In the genomic region with DNA sequence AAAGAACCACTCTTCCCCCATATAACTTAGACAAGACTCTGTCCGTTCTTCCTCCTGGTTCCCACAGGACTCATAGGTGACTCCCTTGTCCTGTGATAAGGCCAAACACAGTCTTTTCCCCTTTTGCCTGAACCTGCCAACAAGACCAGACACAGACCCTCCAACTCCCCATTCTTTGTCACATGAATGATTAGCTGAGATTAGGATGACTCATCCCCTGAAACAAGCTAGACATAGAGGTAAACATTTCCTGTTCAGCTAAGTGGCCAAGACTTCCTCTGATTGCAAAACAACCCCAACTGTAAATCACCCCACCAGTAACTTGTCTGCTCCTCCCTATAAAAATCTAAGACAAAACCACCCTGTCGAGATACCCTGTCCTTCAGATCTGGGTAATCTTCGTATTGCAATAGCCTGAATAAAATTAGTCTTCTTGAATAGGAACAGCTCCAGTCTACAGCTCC, we compare ENCODE assay signal across 13 cellular contexts. TPM values are rescaled to one million over a fixed set of nuclear protein-coding genes. Genes with fewer than 3 reads are reported as not detected.
A peak's percentile ranks its signal among the peaks of the same experiment; 100 is the strongest.
DNase-seq lines count a peak whose midpoint lies in the region; ATAC-seq, FAIRE-seq and TF ChIP-seq lines count a peak whose summit lies in the region.
"Had no signal": no experiment of that assay in that cellular context is flagged by ENCODE, and none has a peak within 500 bp of the region (broad histone marks: within the 10 kb centered on the region; RNA-seq: fewer than 3 reads in every experiment).

No MANE protein-coding gene starts in this region.

- POLR2A ChIA-PET in A549 (lab: Yijun Ruan, JAX): interaction anchor here (0.7 kb wide), 1 partner anchor 11 kb away, joined by 3 read pairs; no protein-coding TSS in a partner anchor

- no peak overlapping the region for H3K9ac ChIP-seq in colonic mucosa (ENCODE audit: low read depth in 2 of 2, low read length in 2 of 2)

- H3K9me3 ChIP-seq in A549 (no peaks in the 10 kb centered on the region), colonic mucosa (no peaks in the 10 kb centered on the region), heart right ventricle (peaks cover 0 to 19% (median 0%) of the 10 kb centered on the region in 11 donors)

- CTCF ChIA-PET in A549 (lab: Yijun Ruan, JAX): no interaction called here

- ATAC-seq in A549: no peak
- no peak for ATAC-seq in heart right ventricle

- FAIRE-seq in A549 (lab: Jason Lieb, UNC): no peak
- FAIRE-seq: islet of Langerhans had no signal

- no peaks in the 10 kb centered on the region for H3K36me3 ChIP-seq in colonic mucosa
- H3K36me3 ChIP-seq in heart right ventricle: no peaks in the 10 kb centered on the region

- H3K27me3 ChIP-seq in colonic mucosa: no peaks in the 10 kb centered on the region
- no peaks in the 10 kb centered on the region for H3K27me3 ChIP-seq in heart right ventricle

- TF ChIP-seq CTCF in A549 (IDR thresholded peaks at IDR 0.05) (no peak), GM12865 (IDR thresholded peaks at IDR 0.05; ENCODE audit: insufficient read depth, low read depth, low read length, missing control alignments) (no peak), colonic mucosa (IDR thresholded peaks at IDR 0.05) (no peak), heart right ventricle (IDR thresholded peaks at IDR 0.05) (no peak)

- DNase-seq in A549 (ENCODE audit: low read depth in 1 of 2, low spot score in 1 of 2) (peak in 1 of 2 experiments; percentile 21), GM12865 (ENCODE audit: low read depth) (peak; percentile 22), NOMO-1 treated with dmso at 0.1 percent for 144 hours (lab: John Stamatoyannopoulos, UW; ENCODE audit: unreplicated experiment) (peak; percentile 90), epithelial cell of prostate (ENCODE audit: low read depth, low spot score) (peak; percentile 92), NCI-H446 (lab: John Stamatoyannopoulos, UW) (no peak), colonic mucosa (no peak), NCI-H2171 treated with DMSO at 0.1 percent for 48 hours (lab: John Stamatoyannopoulos, UW) (no peak), heart right ventricle (no peak)
- DNase-seq: amygdala; CD8-positive, alpha-beta memory T cell; NCI-H1694 treated with DMSO at 0.1 percent for 48 hours; stimulated activated CD4-positive, alpha-beta T cell treated with anti-CD3 and anti-CD28 coated beads, Interleukin-1b, Interleukin-23, amount 100 ng/mL, for 48 hours had no signal

- no peak for TF ChIP-seq EP300 in A549 (IDR thresholded peaks at IDR 0.05)

- WGBS in A549 (ENCODE audit: missing lambda C conversion rate): 7% methylated on average over 3 of the region's 3 CpGs
- WGBS in heart right ventricle, 2 donors: 54 to 58% methylated on average over 3 of the region's 3 CpGs

- intact Hi-C loops in colonic mucosa (cut with DNase I): no loop called here
- intact Hi-C loops in heart right ventricle (cut with DNase I): no loop called here

- no peak for TF ChIP-seq POLR2A in A549 (IDR thresholded peaks at IDR 0.05; ENCODE audit: low read length)

- H3K4me1 ChIP-seq in A549 (no peaks in the 10 kb centered on the region), colonic mucosa (no peaks in the 10 kb centered on the region), heart right ventricle (no peaks in the 10 kb centered on the region)

- no peak overlapping the region for H3K4me2 ChIP-seq in A549

- H3K27ac ChIP-seq in A549: no peak overlapping the region
- peak overlapping the region; percentile 64 for H3K27ac ChIP-seq in epithelial cell of prostate
- H3K27ac ChIP-seq in colonic mucosa: no peak overlapping the region
- no peak overlapping the region for H3K27ac ChIP-seq in heart right ventricle

- no peak for TF ChIP-seq RAD21 in A549 (conservative IDR thresholded peaks at IDR 0.05 in 1 of 2, IDR thresholded peaks at IDR 0.05 in 1 of 2)

- H3K4me3 ChIP-seq in A549 (no peak overlapping the region), GM12865 (ENCODE audit: low read depth, low read length) (no peak overlapping the region), colonic mucosa (no peak overlapping the region), heart right ventricle (no peak overlapping the region)

TF ChIP-seq in A549, 52 proteins besides CTCF, POLR2A, EP300 and RAD21:
- no peak for TF ChIP-seq TP53 (CRISPR knock-in tag; IDR thresholded peaks at IDR 0.05)
- TF ChIP-seq CEBPB (IDR thresholded peaks at IDR 0.05): peak in 1 of 2 experiments; percentile 20; a peak in 1 of 4 replicates
- no peak for TF ChIP-seq KDM5A (IDR thresholded peaks at IDR 0.05)
- TF ChIP-seq NFE2L2 (conservative IDR thresholded peaks at IDR 0.05; ENCODE audit: low read length): no peak
- no peak for TF ChIP-seq FOSL2 (IDR thresholded peaks at IDR 0.05)
- peak; percentile 72 for TF ChIP-seq FOSL2 (CRISPR knock-in tag; IDR thresholded peaks at IDR 0.05)
TF ChIP-seq in A549: peak in this region for 2.

RNA-seq across cellular contexts. Expression of a gene that starts 11.4 kb away (rescaled TPM):
- polyA plus RNA-seq in A549 (2011; rRNA removed) (not detected in 2 replicates), A549 (2017; fragmentation: RNase III; extraction: RNeasy Plus Mini Kit Qiagen cat#74134 plus additional on column Dnase treatment) (not detected in 3 replicates), heart right ventricle (not detected)
- polyA plus RNA-seq in A549 (2012; cell fraction: cytosol; rRNA removed): not detected in 2 replicates
- not detected in 2 replicates for polyA plus RNA-seq in A549 (2012; cell fraction: nucleus; rRNA removed)
- not detected in 2 replicates for polyA minus RNA-seq in A549 (2011; rRNA and poly(A)+ RNA removed)
- total RNA-seq in colonic mucosa (under 1 TPM; 0.13 to 0.52 TPM), heart right ventricle (not detected)
- total RNA-seq: CD8-positive, alpha-beta memory T cell had no signal
- polyA plus RNA-seq: CD8-positive, alpha-beta memory T cell had no signal

RNA-seq across cellular contexts. Expression of a gene that starts 32.6 kb away (rescaled TPM):
- polyA plus RNA-seq in A549 (2011; rRNA removed) (not detected in 2 replicates), A549 (2017; fragmentation: RNase III; extraction: RNeasy Plus Mini Kit Qiagen cat#74134 plus additional on column Dnase treatment) (not detected in 3 replicates), heart right ventricle (not detected)
- not detected in 2 replicates for polyA plus RNA-seq in A549 (2012; cell fraction: cytosol; rRNA removed)
- not detected in 2 replicates for polyA plus RNA-seq in A549 (2012; cell fraction: nucleus; rRNA removed)
- not detected in 2 replicates for polyA minus RNA-seq in A549 (2011; rRNA and poly(A)+ RNA removed)
- total RNA-seq in colonic mucosa (not detected), heart right ventricle (not detected)
- total RNA-seq: CD8-positive, alpha-beta memory T cell had no signal
- polyA plus RNA-seq: CD8-positive, alpha-beta memory T cell had no signal

RNA-seq across cellular contexts. Expression of a gene that starts 49.7 kb away (rescaled TPM):
- polyA plus RNA-seq in A549 (2011; rRNA removed) (32.7 and 33.9 TPM in 2 replicates), A549 (2017; fragmentation: RNase III; extraction: RNeasy Plus Mini Kit Qiagen cat#74134 plus additional on column Dnase treatment) (29.8 to 32.5 TPM (median 32.1 TPM) in 3 replicates), heart right ventricle (10 to 100 TPM; 30.6 to 44.6 TPM)
- 31.0 and 32.0 TPM in 2 replicates for polyA plus RNA-seq in A549 (2012; cell fraction: cytosol; rRNA removed)
- polyA plus RNA-seq in A549 (2012; cell fraction: nucleus; rRNA removed): 53.8 and 60.2 TPM in 2 replicates
- polyA minus RNA-seq in A549 (2011; rRNA and poly(A)+ RNA removed): 29.7 and 30.8 TPM in 2 replicates
- total RNA-seq in colonic mucosa (10 to 100 TPM; 36.0 to 58.3 TPM), heart right ventricle (10 to 100 TPM; 26.8 to 37.3 (median 31.6) TPM)

RNA-seq across cellular contexts. Expression of a gene that starts 53.9 kb away (rescaled TPM):
- not detected in 2 replicates for polyA plus RNA-seq in A549 (2011; rRNA removed)
- not detected in 2 replicates for polyA plus RNA-seq in A549 (2012; cell fraction: cytosol; rRNA removed)
- polyA plus RNA-seq in A549 (2012; cell fraction: nucleus; rRNA removed): not detected in 2 replicates
- polyA plus RNA-seq in A549 (2017; fragmentation: RNase III; extraction: RNeasy Plus Mini Kit Qiagen cat#74134 plus additional on column Dnase treatment): not detected in 3 replicates
- not detected in 2 replicates for polyA minus RNA-seq in A549 (2011; rRNA and poly(A)+ RNA removed)
- not detected for total RNA-seq in colonic mucosa
- not detected for total RNA-seq in heart right ventricle
- polyA plus RNA-seq in heart right ventricle: not detected
- total RNA-seq: CD8-positive, alpha-beta memory T cell had no signal
- polyA plus RNA-seq: CD8-positive, alpha-beta memory T cell had no signal

Comparison
In these comparisons a context has a peak if more than half of its experiments do, and no peak if none do; other contexts are left out.
1. DNase-seq: peak in GM12865 (single experiment), NOMO-1 treated with dmso at 0.1 percent for 144 hours (single experiment) and epithelial cell of prostate (single experiment); none in NCI-H446 (0 of 2), colonic mucosa (single experiment), NCI-H2171 treated with DMSO at 0.1 percent for 48 hours (single experiment) and heart right ventricle (0 of 2).